In genomic region chr1:160277330-160277729, GRCh38 we compare ENCODE assay signal across 1 cellular context.
TF ChIP-seq lines count a peak whose summit lies in the region.

No MANE protein-coding gene starts in this region.

TF ChIP-seq in IMR-90, 13 proteins besides CTCF, POLR2A, EP300 and RAD21:
- TF ChIP-seq SMC3 (IDR thresholded peaks at IDR 0.05; ENCODE audit: low read depth, low read length) (no peak), MAFK (IDR thresholded peaks at IDR 0.05; ENCODE audit: low read depth, low read length) (no peak), MXI1 (IDR thresholded peaks at IDR 0.05; ENCODE audit: borderline replicate concordance, low read depth, low read length) (no peak), CEBPB (IDR thresholded peaks at IDR 0.05; ENCODE audit: low read depth, low read length) (no peak), MAZ (IDR thresholded peaks at IDR 0.05; ENCODE audit: borderline replicate concordance, low read depth, low read length) (no peak)
- TF ChIP-seq, protein P1, sequence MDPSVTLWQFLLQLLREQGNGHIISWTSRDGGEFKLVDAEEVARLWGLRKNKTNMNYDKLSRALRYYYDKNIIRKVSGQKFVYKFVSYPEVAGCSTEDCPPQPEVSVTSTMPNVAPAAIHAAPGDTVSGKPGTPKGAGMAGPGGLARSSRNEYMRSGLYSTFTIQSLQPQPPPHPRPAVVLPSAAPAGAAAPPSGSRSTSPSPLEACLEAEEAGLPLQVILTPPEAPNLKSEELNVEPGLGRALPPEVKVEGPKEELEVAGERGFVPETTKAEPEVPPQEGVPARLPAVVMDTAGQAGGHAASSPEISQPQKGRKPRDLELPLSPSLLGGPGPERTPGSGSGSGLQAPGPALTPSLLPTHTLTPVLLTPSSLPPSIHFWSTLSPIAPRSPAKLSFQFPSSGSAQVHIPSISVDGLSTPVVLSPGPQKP (IDR thresholded peaks at IDR 0.05; ENCODE audit: borderline replicate concordance, low read depth, low read length) = no peak
